Comparison of ENCODE assay signal across 9 cellular contexts in genomic region chr4:87491851-87492250, GRCh38. TPM values are rescaled to one million over a fixed set of nuclear protein-coding genes. Genes with fewer than 3 reads are reported as not detected.
A peak's percentile ranks its signal among the peaks of the same experiment; 100 is the strongest.
DNase-seq lines count a peak whose midpoint lies in the region; ATAC-seq and TF ChIP-seq lines count a peak whose summit lies in the region.
"Not testable (repeated sequence)": the region's sequence is repeated elsewhere in the genome, so short reads cannot be mapped to it uniquely, and the experiment has no call there.
"Had no signal": no experiment of that assay in that cellular context is flagged by ENCODE, and none has a peak within 500 bp of the region (broad histone marks: within the 10 kb centered on the region; RNA-seq: fewer than 3 reads in every experiment).

No MANE protein-coding gene starts in this region.

- peaks cover 42% of the 10 kb centered on the region for H3K36me3 Mint-ChIP-seq in GM23338 (ENCODE audit: low read depth)

- H3K27me3 ChIP-seq in GM23338 (ENCODE audit: insufficient read depth); tibial artery: not testable (repeated sequence)

- H3K4me1 ChIP-seq in GM23338 (ENCODE audit: insufficient read depth) (peaks cover 16% of the 10 kb centered on the region), tibial artery (peaks cover 0 to 44% (median 22%) of the 10 kb centered on the region in 4 donors)

- H3K4me3 Mint-ChIP-seq in GM23338 = not testable (repeated sequence)

- not testable (repeated sequence) for ATAC-seq in GM23338

- H3K36me3 ChIP-seq in GM23338 (ENCODE audit: insufficient read depth) = not testable (repeated sequence)
- H3K36me3 ChIP-seq in tibial artery = peaks cover 74 to 98% (median 79%) of the 10 kb centered on the region in 3 donors

- not testable (repeated sequence) for H4K20me1 ChIP-seq in GM23338 (replicated peaks; ENCODE audit: insufficient read depth)

- TF ChIP-seq CTCF in GM23338 (conservative IDR thresholded peaks at IDR 0.05; ENCODE audit: low read depth in 2 of 2); NB4 (IDR thresholded peaks at IDR 0.05; ENCODE audit: low read depth, low read length); fibroblast of pulmonary artery (IDR thresholded peaks at IDR 0.05; ENCODE audit: low read length, missing control alignments); tibial artery (IDR thresholded peaks at IDR 0.05): not testable (repeated sequence)

- H3K79me2 ChIP-seq in GM23338 (replicated peaks; ENCODE audit: insufficient read depth) = not testable (repeated sequence)

- H3F3A ChIP-seq in GM23338 (replicated peaks; ENCODE audit: low read depth) = not testable (repeated sequence)

- peaks cover 38% of the 10 kb centered on the region for H3K9me3 Mint-ChIP-seq in GM23338

- not testable (repeated sequence) for H3K4me3 ChIP-seq in GM23338; NB4 (ENCODE audit: low read depth, low read length); fibroblast of pulmonary artery (replicated peaks; ENCODE audit: low read depth, low read length); tibial artery

- peaks cover 35% of the 10 kb centered on the region for H3K9me2 ChIP-seq in GM23338 (ENCODE audit: insufficient read depth)

- not testable (repeated sequence) for H2AFZ ChIP-seq in GM23338

- not testable (repeated sequence) for DNase-seq in GM23338 (ENCODE audit: low spot score); caudate nucleus (lab: John Stamatoyannopoulos, UW); tibial artery
- DNase-seq in NB4 (ENCODE audit: low read depth) = peak; percentile 5
- DNase-seq in fibroblast of pulmonary artery (ENCODE audit: low read depth) = peak; percentile 64
- peak; percentile 22 for DNase-seq in renal cortical epithelial cell (ENCODE audit: low read depth)

- H3K4me2 ChIP-seq in GM23338 = not testable (repeated sequence)

- peaks cover 20% of the 10 kb centered on the region for H3K4me1 Mint-ChIP-seq in GM23338

- H3K27ac Mint-ChIP-seq in GM23338 = not testable (repeated sequence)

- not testable (repeated sequence) for TF ChIP-seq POLR2A in NB4 (IDR thresholded peaks at IDR 0.05; ENCODE audit: extremely low read depth, insufficient read length)

- H3K9me3 ChIP-seq in tibial artery = not testable (repeated sequence)

- intact Hi-C loops in tibial artery (cut with DNase I; ENCODE audit: low total_unique reads) = not testable (repeated sequence)

- H3K27me3 Mint-ChIP-seq in GM23338 (ENCODE audit: insufficient read depth, low read depth, poor library complexity) = not testable (repeated sequence)

- H3K27ac ChIP-seq in GM23338 (ENCODE audit: low read depth) (peak overlapping the region; percentile 14; the same call in 1 of the 2 replicates), angular gyrus (ENCODE audit: low read depth, low read length) (peak overlapping the region; percentile 29), caudate nucleus (ENCODE audit: low read depth, low read length) (peak overlapping the region; percentile 74), tibial artery (peak overlapping the region; percentile 71 to 72)

RNA-seq across cellular contexts. Expression of gene SPARCL1, which starts 37.3 kb away (rescaled TPM):
- total RNA-seq in GM23338 (2014; rRNA removed; shearing (Covaris generic)) = 1.5 and 1.7 TPM in 2 replicates
- polyA plus RNA-seq in GM23338 (2016; fragmentation: Nextera tagmentation; extraction: Ambion mirVana) = 1.7 and 2.4 TPM in 2 replicates
- total RNA-seq in renal cortical epithelial cell = 0.35 and 1.7 TPM in 2 replicates
- total RNA-seq: CD4-positive, alpha-beta T cell had no signal
- polyA plus RNA-seq: AG04450 had no signal

Comparison
In these comparisons a context has a peak if more than half of its experiments do, and no peak if none do; other contexts are left out.
1. H3K27ac ChIP-seq: peak in every context shown above with its lines; median percentile 74 in caudate nucleus; 72 in tibial artery; 29 in angular gyrus; 14 in GM23338.